8 cellular contexts compared by ENCODE assay signal in genomic region chr16:30063893-30064745, GRCh38. TPM values are rescaled to one million over a fixed set of nuclear protein-coding genes. Genes with fewer than 3 reads are reported as not detected.
DNase-seq lines count a peak whose midpoint lies in the region; ATAC-seq and TF ChIP-seq lines count a peak whose summit lies in the region.

No MANE protein-coding gene starts in this region.

- H3K9me3 Mint-ChIP-seq in activated CD8-positive, alpha-beta T cell treated with anti-CD3 and anti-CD28 coated beads, Interleukin-2, amount 10 ng/mL, durations not matched to agents 7 days and 5 days (ENCODE audit: insufficient read depth), result no peaks in the 10 kb centered on the region

- peak overlapping the region; percentile 26 for H3K4me3 ChIP-seq in endocrine pancreas (ENCODE audit: control insufficient read depth, insufficient read depth, low read length)

- POLR2A ChIA-PET in HEK293T (lab: Yijun Ruan, JAX), result interaction anchor here (0.7 to 7.3 kb wide), 10 partner anchors 8 to 119 kb away, joined by 3 to 155 read pairs (median 5); partner anchors contain the start of genes CORO1A, PPP4C, TBX6 and YPEL3
- POLR2A ChIA-PET in activated CD8-positive, alpha-beta T cell treated with anti-CD3 and anti-CD28 coated beads, Interleukin-2, amount 10 ng/mL, durations not matched to agents 7 days and 5 days (lab: Charles Lee), result interaction anchor here (0.6 to 5.6 kb wide), 5 partner anchors 9 to 405 kb away, joined by 3 to 60 read pairs (median 6); partner anchors contain the start of genes TBX6 and YPEL3

- no peaks in the 10 kb centered on the region for H3K27me3 ChIP-seq in endocrine pancreas (ENCODE audit: control insufficient read depth, insufficient read depth, low read length)

- H3K9me3 ChIP-seq in endocrine pancreas (ENCODE audit: control insufficient read depth, low read length), result no peaks in the 10 kb centered on the region

- H3K27me3 Mint-ChIP-seq in activated CD8-positive, alpha-beta T cell treated with anti-CD3 and anti-CD28 coated beads, Interleukin-2, amount 10 ng/mL, durations not matched to agents 7 days and 5 days (ENCODE audit: low read depth), result no peaks in the 10 kb centered on the region

- peak; percentile 72 for DNase-seq in DMS153 (lab: John Stamatoyannopoulos, UW)
- DNase-seq in HEK293T (ENCODE audit: extremely low spot score), result peak; percentile 61
- peak; percentile 62 to 91 for DNase-seq in NCI-H524 (lab: John Stamatoyannopoulos, UW)
- DNase-seq in activated CD8-positive, alpha-beta T cell treated with anti-CD3 and anti-CD28 coated beads, Interleukin-2, amount 10 ng/mL, durations not matched to agents 7 days and 5 days, result peak; percentile 79
- DNase-seq in middle frontal gyrus (ENCODE audit: extremely low spot score, low spot score), result peak; percentile 46
- DNase-seq in stimulated activated CD8-positive, alpha-beta memory T cell treated with anti-CD3 and anti-CD28 coated beads, Interleukin-2, amount 100 ng/mL, for 48 hours (ENCODE audit: low read depth in 2 of 2), result peak; percentile 51 to 56
- no peak for DNase-seq in T1000 (lab: John Stamatoyannopoulos, UW)

- H3K4me3 Mint-ChIP-seq in activated CD8-positive, alpha-beta T cell treated with anti-CD3 and anti-CD28 coated beads, Interleukin-2, amount 10 ng/mL, durations not matched to agents 7 days and 5 days, result peak overlapping the region; percentile 99

- CTCF ChIA-PET in HEK293T (lab: Yijun Ruan, JAX), result interaction anchor here (0.7 to 2.7 kb wide), 3 partner anchors 9 to 10 kb away, joined by 3 to 20 read pairs (median 8); no protein-coding TSS in a partner anchor
- CTCF ChIA-PET in activated CD8-positive, alpha-beta T cell treated with anti-CD3 and anti-CD28 coated beads, Interleukin-2, amount 10 ng/mL, durations not matched to agents 7 days and 5 days (lab: Charles Lee), result interaction anchor here (0.8 to 6.7 kb wide), 7 partner anchors 11 to 248 kb away, joined by 3 to 82 read pairs (median 7); partner anchors contain the start of genes PAGR1 and TBX6

- H3K36me3 ChIP-seq in endocrine pancreas (ENCODE audit: control insufficient read depth, insufficient read depth, low read length), result peaks cover 3% of the 10 kb centered on the region

- H3K4me1 Mint-ChIP-seq in activated CD8-positive, alpha-beta T cell treated with anti-CD3 and anti-CD28 coated beads, Interleukin-2, amount 10 ng/mL, durations not matched to agents 7 days and 5 days (ENCODE audit: low read depth), result peaks cover 33% of the 10 kb centered on the region

- H3K36me3 Mint-ChIP-seq in activated CD8-positive, alpha-beta T cell treated with anti-CD3 and anti-CD28 coated beads, Interleukin-2, amount 10 ng/mL, durations not matched to agents 7 days and 5 days (ENCODE audit: low read depth), result peaks cover 44% of the 10 kb centered on the region

- no peaks in the 10 kb centered on the region for H3K4me1 ChIP-seq in endocrine pancreas (ENCODE audit: control insufficient read depth, insufficient read depth, low read length)

- H3K9ac ChIP-seq in endocrine pancreas (ENCODE audit: control insufficient read depth, insufficient read depth, low read length), result peak overlapping the region; percentile 98

- ATAC-seq in activated CD8-positive, alpha-beta T cell treated with anti-CD3 and anti-CD28 coated beads, Interleukin-2, amount 10 ng/mL, durations not matched to agents 7 days and 5 days, result peak; percentile 16

- peak overlapping the region; percentile 98 for H3K27ac Mint-ChIP-seq in activated CD8-positive, alpha-beta T cell treated with anti-CD3 and anti-CD28 coated beads, Interleukin-2, amount 10 ng/mL, durations not matched to agents 7 days and 5 days

TF ChIP-seq in HEK293T, 16 proteins besides CTCF, POLR2A, EP300 and RAD21:
- no peak for TF ChIP-seq CTBP1 (IDR thresholded peaks at IDR 0.05; ENCODE audit: borderline replicate concordance)
- TF ChIP-seq BHLHE40 (IDR thresholded peaks at IDR 0.05; ENCODE audit: borderline replicate concordance), result no peak
- no peak for TF ChIP-seq FOXA1 (IDR thresholded peaks at IDR 0.05)
- TF ChIP-seq FOXK2 (IDR thresholded peaks at IDR 0.05), result no peak
- TF ChIP-seq, protein P1, sequence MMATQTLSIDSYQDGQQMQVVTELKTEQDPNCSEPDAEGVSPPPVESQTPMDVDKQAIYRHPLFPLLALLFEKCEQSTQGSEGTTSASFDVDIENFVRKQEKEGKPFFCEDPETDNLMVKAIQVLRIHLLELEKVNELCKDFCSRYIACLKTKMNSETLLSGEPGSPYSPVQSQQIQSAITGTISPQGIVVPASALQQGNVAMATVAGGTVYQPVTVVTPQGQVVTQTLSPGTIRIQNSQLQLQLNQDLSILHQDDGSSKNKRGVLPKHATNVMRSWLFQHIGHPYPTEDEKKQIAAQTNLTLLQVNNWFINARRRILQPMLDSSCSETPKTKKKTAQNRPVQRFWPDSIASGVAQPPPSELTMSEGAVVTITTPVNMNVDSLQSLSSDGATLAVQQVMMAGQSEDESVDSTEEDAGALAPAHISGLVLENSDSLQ (IDR thresholded peaks at IDR 0.05), result peak; percentile 85
- TF ChIP-seq HDGF (IDR thresholded peaks at IDR 0.05; ENCODE audit: borderline replicate concordance), result 0 out of 2 replicates have a peak, but pooled peaks have one; percentile 16
- no peak for TF ChIP-seq SP1 (IDR thresholded peaks at IDR 0.05)
- no peak for TF ChIP-seq ARNT (IDR thresholded peaks at IDR 0.05)
- TF ChIP-seq L3MBTL2 (conservative IDR thresholded peaks at IDR 0.05), result peak; percentile 60

RNA-seq across cellular contexts. Expression of gene ALDOA, which starts 1.4 kb away (rescaled TPM):
- 1,000 to 10,000 TPM; 1,738 to 1,843 TPM for total RNA-seq in activated CD8-positive, alpha-beta T cell treated with anti-CD3 and anti-CD28 coated beads, Interleukin-2, amount 10 ng/mL, durations not matched to agents 7 days and 5 days

RNA-seq across cellular contexts. Expression of gene PPP4C, which starts 11.7 kb away (rescaled TPM):
- 100 to 1,000 TPM; 157 TPM for total RNA-seq in activated CD8-positive, alpha-beta T cell treated with anti-CD3 and anti-CD28 coated beads, Interleukin-2, amount 10 ng/mL, durations not matched to agents 7 days and 5 days

RNA-seq across cellular contexts. Expression of gene TBX6, which starts 27.6 kb away (rescaled TPM):
- 1 to 10 TPM; 1.3 TPM for total RNA-seq in activated CD8-positive, alpha-beta T cell treated with anti-CD3 and anti-CD28 coated beads, Interleukin-2, amount 10 ng/mL, durations not matched to agents 7 days and 5 days

RNA-seq across cellular contexts. Expression of gene YPEL3, which starts 31.9 kb away (rescaled TPM):
- total RNA-seq in activated CD8-positive, alpha-beta T cell treated with anti-CD3 and anti-CD28 coated beads, Interleukin-2, amount 10 ng/mL, durations not matched to agents 7 days and 5 days, result 10 to 100 TPM; 29.4 to 34.5 TPM

RNA-seq across cellular contexts. Expression of gene TLCD3B, which starts 33.0 kb away (rescaled TPM):
- 1 to 10 TPM; 4.6 TPM for total RNA-seq in activated CD8-positive, alpha-beta T cell treated with anti-CD3 and anti-CD28 coated beads, Interleukin-2, amount 10 ng/mL, durations not matched to agents 7 days and 5 days
